ENCODE assay signal across 9 cellular contexts in genomic region chr16:2577044-2577443, GRCh38. TPM values are rescaled to one million over a fixed set of nuclear protein-coding genes. Genes with fewer than 3 reads are reported as not detected.
"Had no signal": no experiment of that assay in that cellular context is flagged by ENCODE, and none has a peak within 500 bp of the region (broad histone marks: within the 10 kb centered on the region; RNA-seq: fewer than 3 reads in every experiment).

No MANE protein-coding gene starts in this region.

RNA-seq across cellular contexts. Expression of gene CEMP1, which starts 45.8 kb away (rescaled TPM):
- total RNA-seq: heart right ventricle, hepatocyte, kidney epithelial cell, left cardiac atrium, left ventricle myocardium inferior, left ventricle myocardium superior, mesenteric fat pad had no signal
- polyA plus RNA-seq: keratinocyte, mammary epithelial cell had no signal
